ENCODE assay signal across 7 cellular contexts in the genomic region with DNA sequence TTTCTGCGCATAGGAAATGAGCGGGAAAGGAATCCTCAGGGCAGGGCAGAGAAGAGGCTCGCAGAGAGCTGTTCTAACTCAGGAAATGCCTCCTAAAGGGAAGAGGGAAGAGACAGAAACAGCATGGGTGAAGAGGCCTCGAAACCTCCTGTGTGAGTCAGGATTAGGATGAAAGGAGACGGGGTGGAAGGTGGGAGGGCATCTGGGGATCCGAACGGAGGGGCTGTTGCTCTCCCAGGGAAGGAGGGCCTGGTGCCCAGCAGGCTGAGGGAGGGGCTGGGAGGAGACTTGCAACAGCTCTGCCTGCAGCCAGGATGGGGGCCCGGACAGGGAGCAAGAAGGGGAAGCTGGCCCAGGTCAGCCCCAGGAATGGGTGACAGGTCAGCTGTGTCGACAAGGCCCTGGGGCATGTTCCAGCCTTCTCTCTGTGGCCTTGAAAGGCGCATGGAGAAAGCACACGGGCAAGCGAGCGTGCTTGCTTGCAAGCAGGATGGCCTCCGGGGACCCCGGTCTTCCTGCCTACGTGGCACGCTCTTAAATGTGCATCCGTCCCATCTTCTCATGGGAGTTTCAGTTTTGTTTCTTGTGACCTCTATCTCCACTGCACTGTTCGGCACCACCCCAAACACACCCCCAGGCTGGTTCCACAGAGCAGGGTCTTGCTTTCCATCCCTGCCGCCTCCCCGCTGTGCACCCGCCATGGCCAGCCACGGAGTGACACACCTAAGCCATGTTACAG.
DNase-seq lines count a peak whose midpoint lies in the region; ATAC-seq, FAIRE-seq and TF ChIP-seq lines count a peak whose summit lies in the region.

No MANE protein-coding gene starts in this region.

- no peak for TF ChIP-seq CTCF in endothelial cell of umbilical vein (IDR thresholded peaks at IDR 0.05; ENCODE audit: extremely low read depth in 1 of 2, insufficient read depth in 1 of 2, low read depth in 1 of 2, low read length in 2 of 2)

- POLR2A ChIA-PET in endothelial cell of umbilical vein (lab: Charles Lee) = no interaction called here

- H3K4me3 ChIP-seq in endothelial cell of umbilical vein (replicated peaks in 1 of 3; ENCODE audit: insufficient read depth in 1 of 3, low read depth in 1 of 3, low read length in 3 of 3) (no peak overlapping the region), subcutaneous abdominal adipose tissue (ENCODE audit: low read depth in 1 of 5, low read length in 5 of 5) (peak overlapping the region in 1 of 5 donors; percentile 9)

- H3K9me1 ChIP-seq in endothelial cell of umbilical vein (replicated peaks; ENCODE audit: control insufficient read depth, extremely low read depth, insufficient read depth, low read length) = no peaks in the 10 kb centered on the region

- intact Hi-C loops in endothelial cell of umbilical vein (cut with micrococcal nuclease) (no loop called here), posterior vena cava (cut with DNase I) (no loop called here)

- FAIRE-seq in endothelial cell of umbilical vein (lab: Jason Lieb, UNC) = peak; percentile 42

- H3K9me3 ChIP-seq in endothelial cell of umbilical vein (replicated peaks; ENCODE audit: control insufficient read depth, insufficient read depth, low read length) (no peaks in the 10 kb centered on the region), subcutaneous abdominal adipose tissue (ENCODE audit: control insufficient read depth in 5 of 5, low read length in 5 of 5) (no peaks in the 10 kb centered on the region)

- CTCF ChIA-PET in endothelial cell of umbilical vein (lab: Charles Lee) = interaction anchor here (0.6 to 1.2 kb wide), 2 partner anchors 9 kb away, joined by 3 read pairs; no protein-coding TSS in a partner anchor

- peak; percentile 98 for ATAC-seq in GM19351 (IDR thresholded peaks at IDR 0.05; ENCODE audit: unreplicated experiment)
- ATAC-seq in HG03060 (IDR thresholded peaks at IDR 0.05; ENCODE audit: low read depth, unreplicated experiment) = peak; percentile 93

- DNase-seq in endothelial cell of umbilical vein (ENCODE audit: low read depth, low spot score) (no peak), NCI-H82 (lab: John Stamatoyannopoulos, UW) (no peak), posterior vena cava (ENCODE audit: low spot score) (no peak)
- no peak for DNase-seq in effector CD8-positive, alpha-beta T cell (lab: John Stamatoyannopoulos, UW)

- H3K27me3 ChIP-seq in endothelial cell of umbilical vein (ENCODE audit: control insufficient read depth in 2 of 2, insufficient read depth in 2 of 2, low read length in 2 of 2) = no peaks in the 10 kb centered on the region
- no peaks in the 10 kb centered on the region for H3K27me3 ChIP-seq in subcutaneous abdominal adipose tissue (ENCODE audit: control insufficient read depth in 5 of 5, insufficient read depth in 4 of 5, low read length in 5 of 5)

- peaks cover 65% of the 10 kb centered on the region for H3K79me2 ChIP-seq in endothelial cell of umbilical vein (ENCODE audit: control insufficient read depth, insufficient read depth, low read length)

- no peak for TF ChIP-seq POLR2A in endothelial cell of umbilical vein (IDR thresholded peaks at IDR 0.05; ENCODE audit: low read depth, low read length)

- H3K36me3 ChIP-seq in endothelial cell of umbilical vein (ENCODE audit: control insufficient read depth in 2 of 2, extremely low read depth in 1 of 2, insufficient read depth in 2 of 2, low read length in 2 of 2) (peaks cover 16 to 21% of the 10 kb centered on the region in 2 experiments), subcutaneous abdominal adipose tissue (ENCODE audit: control insufficient read depth in 5 of 5, insufficient read depth in 5 of 5, low read length in 5 of 5) (peaks cover 0 to 26% (median 22%) of the 10 kb centered on the region in 5 donors)

- H3K27ac ChIP-seq in endothelial cell of umbilical vein (ENCODE audit: insufficient read depth, low read depth, low read length) = no peak overlapping the region
- peak overlapping the region; percentile 92 for H3K27ac ChIP-seq in subcutaneous abdominal adipose tissue (ENCODE audit: low read depth, low read length)

- H2AFZ ChIP-seq in endothelial cell of umbilical vein (ENCODE audit: low read depth, low read length) = no peak overlapping the region

- dilution Hi-C loops in endothelial cell of umbilical vein (cut with MboI; ENCODE audit: extremely low pct_ligation_motif_present, low sequenced_read_pairs) = no loop called here

- H4K20me1 ChIP-seq in endothelial cell of umbilical vein (replicated peaks; ENCODE audit: control insufficient read depth, extremely low read depth, insufficient read depth, low read length) = no peaks in the 10 kb centered on the region

- BruUV-seq in endothelial cell of umbilical vein (replicated peaks; lab: Mats Ljungman, UMichigan) = no TSS peak

- H3K4me1 ChIP-seq in endothelial cell of umbilical vein (ENCODE audit: control insufficient read depth, extremely low read depth, insufficient read depth, low read length) (peaks cover 8% of the 10 kb centered on the region), subcutaneous abdominal adipose tissue (ENCODE audit: control insufficient read depth in 5 of 5, insufficient read depth in 5 of 5, low read length in 5 of 5) (peaks cover 11 to 53% (median 48%) of the 10 kb centered on the region in 5 donors)

- H3K4me2 ChIP-seq in endothelial cell of umbilical vein (ENCODE audit: insufficient read depth, low read length) = no peak overlapping the region

- H3K9ac ChIP-seq in endothelial cell of umbilical vein (replicated peaks; ENCODE audit: extremely low read depth, insufficient read depth, low read length) (no peak overlapping the region), subcutaneous abdominal adipose tissue (ENCODE audit: low read length in 5 of 5) (peak overlapping the region; percentile 4 to 52 (median 22))

TF ChIP-seq in endothelial cell of umbilical vein, 7 proteins besides CTCF, POLR2A, EP300 and RAD21:
- TF ChIP-seq JUN (IDR thresholded peaks at IDR 0.05; ENCODE audit: borderline replicate concordance, insufficient read depth, insufficient read length, low read depth) (no peak), MYC (IDR thresholded peaks at IDR 0.05; ENCODE audit: low read depth, low read length) (no peak), GATA2 (IDR thresholded peaks at IDR 0.05; ENCODE audit: insufficient read depth, insufficient read length, low read depth, low read length) (no peak), POLR2AphosphoS5 (IDR thresholded peaks at IDR 0.05; ENCODE audit: insufficient read depth, low read depth, low read length) (no peak), MAX (IDR thresholded peaks at IDR 0.05; ENCODE audit: insufficient read depth, insufficient read length) (no peak), FOS (IDR thresholded peaks at IDR 0.05; ENCODE audit: borderline replicate concordance, insufficient read depth, low read length) (no peak), EZH2 (IDR thresholded peaks at IDR 0.05; ENCODE audit: borderline replicate concordance, low read depth, low read length, severe bottlenecking) (no peak)
